Comparison of ENCODE assay signal across 8 cellular contexts in genomic region chr9:114806571-114806970, GRCh38. TPM values are rescaled to one million over a fixed set of nuclear protein-coding genes. Genes with fewer than 3 reads are reported as not detected.
DNase-seq lines count a peak whose midpoint lies in the region; ATAC-seq, FAIRE-seq and TF ChIP-seq lines count a peak whose summit lies in the region.

No MANE protein-coding gene starts in this region.

- peak; percentile 13 for ATAC-seq in GM21526 (IDR thresholded peaks at IDR 0.05; ENCODE audit: low FRiP score, unreplicated experiment)
- peak; percentile 18 for ATAC-seq in HG03521 (IDR thresholded peaks at IDR 0.05; ENCODE audit: unreplicated experiment)
- no peak for ATAC-seq in sciatic nerve

- H3K9me3 Mint-ChIP-seq in Caco-2 (ENCODE audit: unreplicated experiment) = no peaks in the 10 kb centered on the region

- H3K36me3 ChIP-seq in Caco-2 (ENCODE audit: control insufficient read depth, insufficient read depth, low read length) = no peaks in the 10 kb centered on the region
- H3K36me3 ChIP-seq in keratinocyte (ENCODE audit: control insufficient read depth in 2 of 2, extremely low read depth in 1 of 2, insufficient read depth in 2 of 2, low read length in 2 of 2) = no peaks in the 10 kb centered on the region

- peaks cover 27% of the 10 kb centered on the region for H3K4me1 Mint-ChIP-seq in Caco-2 (ENCODE audit: low read depth, unreplicated experiment)

- POLR2A ChIA-PET in Caco-2 (lab: Charles Lee) = no interaction called here

- no TSS peak for BruUV-seq in Caco-2 (replicated peaks; lab: Mats Ljungman, UMichigan)

- FAIRE-seq in keratinocyte (lab: Jason Lieb, UNC) = peak; percentile 74

- H3K4me2 ChIP-seq in keratinocyte (ENCODE audit: control insufficient read depth, extremely low read depth, insufficient read depth, low read depth, low read length) = peak overlapping the region; percentile 85

- dilution Hi-C loops in keratinocyte (cut with MboI; ENCODE audit: extremely low pct_ligation_motif_present, low sequenced_read_pairs) = no loop called here

- peaks cover 6% of the 10 kb centered on the region for H3K27me3 Mint-ChIP-seq in Caco-2 (ENCODE audit: insufficient read depth, unreplicated experiment)

- peaks cover 40% of the 10 kb centered on the region for H3K4me1 ChIP-seq in Caco-2
- peaks cover 31% of the 10 kb centered on the region for H3K4me1 ChIP-seq in keratinocyte (ENCODE audit: control insufficient read depth, extremely low read depth, insufficient read depth, low read length)

- peak overlapping the region; percentile 25 for H3K27ac Mint-ChIP-seq in Caco-2 (ENCODE audit: unreplicated experiment)

- H3K4me3 ChIP-seq in Caco-2 (ENCODE audit: low read depth, low read length) = no peak overlapping the region
- peak overlapping the region in 1 of 3 experiments; percentile 37 for H3K4me3 ChIP-seq in keratinocyte (ENCODE audit: control insufficient read depth in 2 of 3, extremely low read depth in 1 of 3, insufficient read depth in 2 of 3, low read depth in 1 of 3, low read length in 3 of 3)

- no peak overlapping the region for H3K9ac ChIP-seq in keratinocyte (ENCODE audit: control insufficient read depth, extremely low read depth, insufficient read depth, low read length)

- H2AFZ ChIP-seq in keratinocyte (ENCODE audit: control insufficient read depth, low read length) = no peak overlapping the region

- intact Hi-C loops in Caco-2 (cut with micrococcal nuclease; ENCODE audit: unreplicated experiment) = loop anchor here (10.0 kb wide), 1 partner anchor 718 kb away; no protein-coding TSS in a partner anchor
- intact Hi-C loops in sciatic nerve (cut with DNase I) = no loop called here

- no peak for DNase-seq in Caco-2
- no peak for DNase-seq in keratinocyte (ENCODE audit: low read depth, low spot score)
- no peak for DNase-seq in superior temporal gyrus (ENCODE audit: extremely low spot score)
- no peak for DNase-seq in sciatic nerve (ENCODE audit: low spot score)
- DNase-seq in middle frontal gyrus (ENCODE audit: extremely low spot score, low spot score) = no peak
- no peak for DNase-seq in central memory CD4-positive, alpha-beta T cell

- H4K20me1 ChIP-seq in keratinocyte (ENCODE audit: control insufficient read depth, extremely low read depth, insufficient read depth, low read length) = no peaks in the 10 kb centered on the region

- peak overlapping the region; percentile 67 for H3K27ac ChIP-seq in keratinocyte (ENCODE audit: control insufficient read depth, insufficient read depth, low read length)

- no peaks in the 10 kb centered on the region for H3K9me1 ChIP-seq in keratinocyte (ENCODE audit: control insufficient read depth, extremely low read depth, insufficient read depth, low read length)

- H3K27me3 ChIP-seq in Caco-2 (replicated peaks; ENCODE audit: control insufficient read depth, insufficient read depth, low read length) (no peaks in the 10 kb centered on the region), keratinocyte (ENCODE audit: control insufficient read depth, extremely low read depth, insufficient read depth, low read length) (no peaks in the 10 kb centered on the region)

- TF ChIP-seq CTCF in Caco-2 (IDR thresholded peaks at IDR 0.05; ENCODE audit: insufficient read depth in 1 of 2, low read depth in 1 of 2, low read length in 1 of 2, severe bottlenecking in 1 of 2, unreplicated experiment in 1 of 2) (no peak), keratinocyte (optimal IDR thresholded peaks at IDR 0.05 in 1 of 3, IDR thresholded peaks at IDR 0.05 in 1 of 3, conservative IDR thresholded peaks at IDR 0.05 in 1 of 3; ENCODE audit: extremely low read depth in 1 of 3, insufficient read depth in 2 of 3, low read length in 3 of 3) (no peak)

- no peaks in the 10 kb centered on the region for H3K9me3 ChIP-seq in Caco-2
- no peaks in the 10 kb centered on the region for H3K9me3 ChIP-seq in keratinocyte (ENCODE audit: control insufficient read depth, low read depth, low read length)

- no peak overlapping the region for H3K4me3 Mint-ChIP-seq in Caco-2 (ENCODE audit: unreplicated experiment)

- no peaks in the 10 kb centered on the region for H3K79me2 ChIP-seq in keratinocyte (ENCODE audit: control insufficient read depth, insufficient read depth, low read length)

- CTCF ChIA-PET in Caco-2 (lab: Charles Lee) = interaction anchor here (0.6 kb wide), 1 partner anchor 683 kb away, joined by 3 read pairs; no protein-coding TSS in a partner anchor

- no peaks in the 10 kb centered on the region for H3K36me3 Mint-ChIP-seq in Caco-2 (ENCODE audit: insufficient read depth, unreplicated experiment)

RNA-seq across cellular contexts. Expression of gene TNFSF15, which starts 0.7 kb away (rescaled TPM):
- total RNA-seq in Caco-2 (2022) (0.66 and 1.00 TPM in 2 replicates), sciatic nerve (11.9 TPM)
- 0.84 to 1.1 TPM (median 0.89 TPM) in 3 replicates for polyA plus RNA-seq in keratinocyte
- 0.25 TPM for polyA plus RNA-seq in keratinocyte (2011; ENCODE audit: low read depth)
- polyA plus RNA-seq in keratinocyte (2011; cell fraction: cytosol; rRNA removed) = 0.52 and 0.80 TPM in 2 replicates
- 2.0 and 2.1 TPM in 2 replicates for polyA plus RNA-seq in keratinocyte (2011; cell fraction: nucleus; rRNA removed)
- 0.39 and 0.40 TPM in 2 replicates for polyA plus RNA-seq in keratinocyte (2012; ENCODE audit: low replicate concordance)
- polyA minus RNA-seq in keratinocyte = 0.43 to 1.1 TPM (median 1.1 TPM) in 3 replicates
- 0.77 TPM for polyA minus RNA-seq in keratinocyte (2011; cell fraction: cytosol; rRNA and poly(A)+ RNA removed)
- polyA minus RNA-seq in keratinocyte (2011; cell fraction: nucleus; rRNA and poly(A)+ RNA removed) = 1.7 and 4.2 TPM in 2 replicates
